Comparison of ENCODE assay signal across 20 cellular contexts in the genomic region with DNA sequence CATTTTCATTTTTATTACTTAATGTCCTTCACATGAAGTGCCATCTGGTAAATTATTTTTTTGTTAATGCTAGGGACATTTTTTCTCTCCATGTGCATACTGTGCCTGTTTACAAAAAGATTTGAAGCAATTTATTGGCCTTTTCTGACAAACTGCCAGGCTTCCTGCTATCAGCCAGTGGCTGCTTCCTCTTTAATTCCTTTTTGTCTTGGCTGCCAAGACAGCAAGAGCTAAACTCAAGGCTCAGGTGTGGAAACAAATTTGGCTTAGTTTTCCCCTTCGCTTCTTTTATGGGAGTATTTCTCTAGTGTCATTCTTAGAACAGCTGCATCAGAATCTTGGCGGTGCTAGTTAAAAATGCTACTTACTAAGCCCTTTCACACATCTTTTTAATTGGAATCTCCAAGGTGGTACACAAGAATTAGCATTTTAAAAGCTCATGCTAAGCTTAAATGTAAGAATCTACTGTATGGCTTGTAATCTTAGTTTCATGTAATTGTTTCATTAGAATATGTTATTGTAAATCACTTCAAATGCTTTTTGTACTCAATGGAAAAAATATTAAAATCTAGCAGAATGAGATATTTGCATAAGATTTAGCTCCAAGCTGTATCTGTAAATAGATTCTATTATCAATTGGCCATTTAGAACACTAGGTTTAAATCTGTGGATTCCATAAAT.
A peak's percentile ranks its signal among the peaks of the same experiment; 100 is the strongest.
DNase-seq lines count a peak whose midpoint lies in the region; ATAC-seq and TF ChIP-seq lines count a peak whose summit lies in the region.
"Had no signal": no experiment of that assay in that cellular context is flagged by ENCODE, and none has a peak within 500 bp of the region (broad histone marks: within the 10 kb centered on the region; RNA-seq: fewer than 3 reads in every experiment).

No MANE protein-coding gene starts in this region.

- TF ChIP-seq CTCF in choroid plexus epithelial cell (conservative IDR thresholded peaks at IDR 0.05; ENCODE audit: low read depth, low read length), result no peak

- intact Hi-C loops in sciatic nerve (cut with DNase I), result no loop called here

- peak; percentile 5 to 49 for DNase-seq in NCI-H524 (lab: John Stamatoyannopoulos, UW)
- no peak for DNase-seq in NCI-H524 treated with DMSO at 0.1 percent for 48 hours (lab: John Stamatoyannopoulos, UW)
- DNase-seq in NCI-H446 treated with DMSO at 0.1 percent for 48 hours (lab: John Stamatoyannopoulos, UW), result peak; percentile 49
- DNase-seq in choroid plexus epithelial cell (ENCODE audit: low read depth), result peak; percentile 15
- no peak for DNase-seq in sciatic nerve (ENCODE audit: low spot score)
- no peak for DNase-seq in activated CD4-positive, alpha-beta T cell treated with anti-CD3 and anti-CD28 coated beads, Interleukin-2, amount 50 U/mL, for 4 hours
- DNase-seq in AG08396 (ENCODE audit: low spot score), result no peak
- DNase-seq: activated naive CD8-positive, alpha-beta T cell treated with anti-CD3 and anti-CD28 coated beads, Interleukin-2, amount 10 ng/mL, durations not matched to agents 7 days and 5 days; CD4-positive, alpha-beta T cell; EL; heart right ventricle; islet precursor cell; mammary epithelial cell; naive B cell; pancreas; stimulated activated naive CD8-positive, alpha-beta T cell treated with anti-CD3 and anti-CD28 coated beads, Interleukin-15, amount 100 ng/mL, for 72 hours; trophoblast cell had no signal

- ATAC-seq in sciatic nerve, result peak; percentile 15
- ATAC-seq in GM21786 (IDR thresholded peaks at IDR 0.05; ENCODE audit: unreplicated experiment), result no peak
- ATAC-seq: activated CD4-positive, CD25-positive, alpha-beta regulatory T cell treated with anti-CD3 and anti-CD28 coated beads, Interleukin-2, amount 50 U/mL, for 24 hours; heart right ventricle; Right ventricle myocardium inferior; stimulated activated naive CD8-positive, alpha-beta T cell treated with anti-CD3 and anti-CD28 coated beads, Interleukin-15, amount 100 ng/mL, for 72 hours had no signal

- H3K4me3 ChIP-seq in choroid plexus epithelial cell (ENCODE audit: low read depth, low read length), result no peak overlapping the region
- H3K4me3 ChIP-seq: heart right ventricle, pancreas had no signal

Comparison
In these comparisons a context has a peak if more than half of its experiments do, and no peak if none do; other contexts are left out.
1. DNase-seq: peak in NCI-H524 (2 of 2), NCI-H446 treated with DMSO at 0.1 percent for 48 hours (single experiment) and choroid plexus epithelial cell (single experiment); none in NCI-H524 treated with DMSO at 0.1 percent for 48 hours (single experiment), sciatic nerve (single experiment), activated CD4-positive, alpha-beta T cell treated with anti-CD3 and anti-CD28 coated beads, Interleukin-2, amount 50 U/mL, for 4 hours (0 of 2) and AG08396 (single experiment).